Comparison of ENCODE assay signal across 1 cellular context in genomic region chr16:2196162-2196980, GRCh38.
A peak's percentile ranks its signal among the peaks of the same experiment; 100 is the strongest.
TF ChIP-seq lines count a peak whose summit lies in the region.

Gene CASKIN1 (minus strand): TSS chr16:2196605. CDS start chr16:2196432, 173 bp downstream.

TF ChIP-seq in K562, 482 proteins besides CTCF, POLR2A, EP300 and RAD21 (continued from another document):
- 0 out of 4 replicates have a peak, but pooled peaks of 1 of the 2 experiments have one; percentile 66 for TF ChIP-seq UBTF (IDR thresholded peaks at IDR 0.05; ENCODE audit: borderline replicate concordance in 1 of 2, low read depth in 2 of 2, low read length in 2 of 2)
- peak; percentile 18; the same call in 1 of the 2 replicates for TF ChIP-seq VEZF1 (CRISPR knock-in tag; IDR thresholded peaks at IDR 0.05)
- peak in 1 of 2 experiments; percentile 58 for TF ChIP-seq E2F6 (IDR thresholded peaks at IDR 0.05; ENCODE audit: borderline replicate concordance in 1 of 2, extremely low read depth in 1 of 2, insufficient read depth in 1 of 2, insufficient read length in 1 of 2, low read depth in 1 of 2, low read length in 1 of 2, poor library complexity in 1 of 2, severe bottlenecking in 1 of 2)
- TF ChIP-seq YY1 (IDR thresholded peaks at IDR 0.05; ENCODE audit: borderline replicate concordance in 1 of 3, control insufficient read depth in 1 of 3, extremely low read depth in 1 of 3, insufficient read depth in 3 of 3, insufficient read length in 1 of 3, insufficient replicate concordance in 2 of 3, low read depth in 1 of 3, low read length in 2 of 3), result peak in 1 of 3 experiments; percentile 14
